Comparison of ENCODE assay signal across 8 cellular contexts in genomic region chr15:40104865-40105516, GRCh38. TPM values are rescaled to one million over a fixed set of nuclear protein-coding genes. Genes with fewer than 3 reads are reported as not detected.
A peak's percentile ranks its signal among the peaks of the same experiment; 100 is the strongest.
DNase-seq lines count a peak whose midpoint lies in the region; ATAC-seq and TF ChIP-seq lines count a peak whose summit lies in the region.

No MANE protein-coding gene starts in this region.

- TF ChIP-seq CTCF in C4-2B (conservative IDR thresholded peaks at IDR 0.05) (peak; percentile 100), heart left ventricle (IDR thresholded peaks at IDR 0.05) (peak; percentile 84 to 99 (median 98)), type B pancreatic cell (conservative IDR thresholded peaks at IDR 0.05) (peak; percentile 99)

- no peaks in the 10 kb centered on the region for H4K20me1 ChIP-seq in GM23248 (ENCODE audit: insufficient read depth)

- H3K9me3 ChIP-seq in GM23248 (ENCODE audit: low read depth) (no peaks in the 10 kb centered on the region), heart left ventricle (no peaks in the 10 kb centered on the region)

- no peak overlapping the region for H3K4me2 ChIP-seq in GM23248 (ENCODE audit: unreplicated experiment)

- in situ Hi-C loops in GM23248 (cut with MboI) = no loop called here

- DNase-seq in GM23248 = peak; percentile 88
- DNase-seq in NCI-H1436 (lab: John Stamatoyannopoulos, UW) = peak; percentile 85
- DNase-seq in T follicular helper cell (ENCODE audit: low read depth) = peak; percentile 60
- DNase-seq in activated naive CD8-positive, alpha-beta T cell treated with anti-CD3 and anti-CD28 coated beads, Interleukin-2, amount 50 U/mL, for 16 hours (ENCODE audit: low read depth, low spot score) = peak; percentile 54
- DNase-seq in heart left ventricle = peak; percentile 90 to 95 (median 91)
- DNase-seq in posterior vena cava (ENCODE audit: low spot score) = peak; percentile 97
- peak; percentile 93 for DNase-seq in type B pancreatic cell (ENCODE audit: extremely low spot score, unreplicated experiment)

- H3K4me1 Mint-ChIP-seq in type B pancreatic cell (ENCODE audit: unreplicated experiment) = peaks cover 71% of the 10 kb centered on the region

- H3K27me3 Mint-ChIP-seq in type B pancreatic cell = no peaks in the 10 kb centered on the region

- no peak overlapping the region for H3K9ac ChIP-seq in GM23248

- no peaks in the 10 kb centered on the region for H3K36me3 ChIP-seq in GM23248 (ENCODE audit: low read depth)
- no peaks in the 10 kb centered on the region for H3K36me3 ChIP-seq in heart left ventricle

- H3K9me3 Mint-ChIP-seq in type B pancreatic cell = no peaks in the 10 kb centered on the region

- 7 to 8% methylated on average over 16 of the region's 16 CpGs for WGBS in GM23248 (ENCODE audit: low coverage in 1 of 2, low lambda C conversion rate in 2 of 2, missing lambda C conversion rate in 2 of 2), 2 experiments
- WGBS in heart left ventricle, 4 donors = 3 to 12% (median 5%) methylated on average over 7 to 16 of the region's 16 CpGs

- H3K27ac ChIP-seq in C4-2B (peak overlapping the region; percentile 76), GM23248 (no peak overlapping the region), heart left ventricle (peak overlapping the region in 11 of 12 donors; percentile 19 to 94 (median 86))

- ATAC-seq in heart left ventricle = peak; percentile 28 to 66 (median 61)

- peaks cover 32% of the 10 kb centered on the region for H3F3A ChIP-seq in GM23248 (ENCODE audit: insufficient read depth)

- H3K27me3 ChIP-seq in GM23248 (replicated peaks; ENCODE audit: insufficient read depth) (no peaks in the 10 kb centered on the region), heart left ventricle (no peaks in the 10 kb centered on the region)

- no peaks in the 10 kb centered on the region for H3K9me2 ChIP-seq in GM23248 (ENCODE audit: insufficient read depth)

- no peaks in the 10 kb centered on the region for H3K79me2 ChIP-seq in GM23248 (ENCODE audit: insufficient read depth)

- H3K4me1 ChIP-seq in GM23248 (ENCODE audit: insufficient read depth) (peaks cover 14% of the 10 kb centered on the region), heart left ventricle (peaks cover 4 to 84% (median 72%) of the 10 kb centered on the region in 12 donors)

- intact Hi-C loops in heart left ventricle (cut with DNase I) = loop anchor here (1.0 to 10.0 kb wide), 12 partner anchors 33 to 323 kb away; partner anchors contain the start of genes FSIP1 (in 3 of the 10), BUB1B (in 2 of the 10) and SRP14 (in 1 of the 10)
- intact Hi-C loops in posterior vena cava (cut with DNase I) = loop anchor here in 1 of 2 donors (10.0 kb wide), 1 partner anchor 600 kb away; no protein-coding TSS in a partner anchor

- no peak for TF ChIP-seq POLR2A in heart left ventricle (IDR thresholded peaks at IDR 0.05)

- H3K4me3 ChIP-seq in GM23248 (no peak overlapping the region), heart left ventricle (peak overlapping the region in 6 of 12 donors; percentile 7 to 35 (median 22))

- peak overlapping the region; percentile 56; the same call in 1 of the 2 replicates for H2AFZ ChIP-seq in GM23248

- H3K36me3 Mint-ChIP-seq in type B pancreatic cell = peaks cover 17% of the 10 kb centered on the region

- peak overlapping the region; percentile 99 for H3K27ac Mint-ChIP-seq in type B pancreatic cell

- H3K4me3 Mint-ChIP-seq in type B pancreatic cell = peak overlapping the region; percentile 97

RNA-seq across cellular contexts. Expression of gene BMF, which starts 3.7 kb away (rescaled TPM):
- total RNA-seq in GM23248 (2014; rRNA removed; shearing (Covaris generic)) = 1.1 and 2.7 TPM in 2 replicates
- 0.40 and 0.41 TPM in 2 replicates for polyA plus RNA-seq in GM23248 (2016; fragmentation: Nextera tagmentation; extraction: Ambion mirVana)
- 10 to 100 TPM in 2 of 9 donors, 1 to 10 TPM in 7; 1.2 to 12.9 (median 3.5) TPM for total RNA-seq in heart left ventricle
- polyA plus RNA-seq in heart left ventricle = 1 to 10 TPM; 2.5 to 2.9 TPM
- 1 to 10 TPM; 3.0 to 5.0 TPM for total RNA-seq in posterior vena cava
- 60.9 and 112 TPM in 2 replicates for total RNA-seq in type B pancreatic cell (ENCODE audit: low replicate concordance)

RNA-seq across cellular contexts. Expression of gene BUB1B, which starts 55.9 kb away (rescaled TPM):
- 9.4 and 23.4 TPM in 2 replicates for total RNA-seq in GM23248 (2014; rRNA removed; shearing (Covaris generic))
- polyA plus RNA-seq in GM23248 (2016; fragmentation: Nextera tagmentation; extraction: Ambion mirVana) (8.1 and 10.2 TPM in 2 replicates), heart left ventricle (under 1 TPM; 0.11 to 0.14 TPM)
- total RNA-seq in heart left ventricle (1 to 10 TPM in 4 of 9 donors, under 1 TPM in 4, not detected in 1; 0.46 to 6.4 (median 1.2) TPM), posterior vena cava (1 to 10 TPM in 1 of 2 donors, under 1 TPM in 1; 0.86 to 1.2 TPM), type B pancreatic cell (ENCODE audit: low replicate concordance) (21.8 and 69.5 TPM in 2 replicates)
